In the genomic region with DNA sequence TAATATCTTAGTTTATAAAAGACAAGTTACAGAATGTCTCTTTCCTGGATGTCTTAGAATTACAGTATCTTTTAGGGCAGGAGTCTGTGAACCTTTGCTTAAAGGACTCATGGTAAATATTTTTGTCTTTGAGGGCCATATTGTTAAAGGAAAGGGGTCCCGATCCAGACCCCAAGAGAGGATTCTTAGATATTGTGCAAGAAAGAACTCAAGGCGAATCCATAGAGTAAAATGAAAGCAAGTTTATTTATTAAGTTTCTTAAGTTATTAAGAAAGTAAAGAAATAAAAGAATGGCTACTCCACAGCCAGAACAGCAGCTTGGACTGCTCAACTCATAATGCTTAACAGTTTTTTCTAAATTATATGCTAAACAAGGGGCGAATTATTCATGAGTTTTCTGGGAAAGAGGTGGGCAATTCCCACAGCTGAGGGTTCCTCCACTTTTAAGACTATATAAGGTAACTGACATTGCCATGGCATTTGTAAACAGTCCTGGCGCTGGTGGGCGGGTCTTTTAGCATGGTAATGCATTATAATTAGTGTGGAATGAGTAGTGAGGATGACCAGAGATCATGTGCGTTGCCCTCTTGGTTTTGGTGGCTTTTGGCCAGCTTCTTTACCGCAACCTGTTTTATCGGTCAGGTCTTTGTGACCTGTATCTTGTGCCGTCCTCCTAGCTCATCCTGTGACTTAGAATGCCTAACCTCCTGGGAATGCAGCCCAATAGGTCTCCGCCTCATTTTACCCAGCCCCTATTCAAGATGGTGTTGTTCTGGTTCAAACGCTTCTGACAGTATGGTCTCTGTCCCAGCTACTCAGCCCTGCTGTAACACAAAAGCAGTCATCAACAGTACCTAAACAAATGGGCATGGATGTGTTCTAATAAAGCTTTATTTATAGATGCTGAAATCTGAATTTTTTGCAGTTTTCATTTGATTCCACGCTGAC, we compare ENCODE assay signal across 16 cellular contexts. TPM values are rescaled to one million over a fixed set of nuclear protein-coding genes. Genes with fewer than 3 reads are reported as not detected.
DNase-seq lines count a peak whose midpoint lies in the region; ATAC-seq and TF ChIP-seq lines count a peak whose summit lies in the region.
"Had no signal": no experiment of that assay in that cellular context is flagged by ENCODE, and none has a peak within 500 bp of the region (broad histone marks: within the 10 kb centered on the region; RNA-seq: fewer than 3 reads in every experiment).

No MANE protein-coding gene starts in this region.

- H3K4me3 Mint-ChIP-seq in mesothelial cell of epicardium: no peak overlapping the region

- H3K4me1 Mint-ChIP-seq in mesothelial cell of epicardium: no peaks in the 10 kb centered on the region

- in situ Hi-C loops in Caki2 (cut with HindIII; ENCODE audit: low pct_unique_long_range_greater_than_20kb, low sequenced_read_pairs): no loop called here

- H3K36me3 Mint-ChIP-seq in mesothelial cell of epicardium: no peaks in the 10 kb centered on the region

- no peak for TF ChIP-seq CTCF in mesothelial cell of epicardium (IDR thresholded peaks at IDR 0.05; ENCODE audit: unreplicated experiment)

- H3K9me3 Mint-ChIP-seq in mesothelial cell of epicardium: no peaks in the 10 kb centered on the region

- ATAC-seq in left lobe of liver (no peak), esophagus mucosa (no peak)

- peak; percentile 80 for DNase-seq in Caki2 (ENCODE audit: low read depth)
- peak; percentile 25 for DNase-seq in DMS 273 treated with DMSO at 0.1 percent for 48 hours (lab: John Stamatoyannopoulos, UW)
- peak; percentile 90 for DNase-seq in astrocyte of the hippocampus (ENCODE audit: low read depth, low spot score)
- DNase-seq in left lobe of liver (ENCODE audit: low spot score): peak; percentile 41
- no peak for DNase-seq in NCI-H146 treated with DMSO at 0.1 percent for 48 hours (lab: John Stamatoyannopoulos, UW; ENCODE audit: unreplicated experiment)
- no peak for DNase-seq in mesothelial cell of epicardium (ENCODE audit: low spot score in 2 of 2, unreplicated experiment in 2 of 2)
- DNase-seq: AML-193, HCEC 1CT, KG1, MV-4-11, NCI-H1417, NCI-H187 treated with DMSO at 0.1 percent for 48 hours, NCI-H345, PC-9, SIG-M5 had no signal

- peaks cover 2% of the 10 kb centered on the region for H3K27me3 Mint-ChIP-seq in mesothelial cell of epicardium (ENCODE audit: low read depth)

- no peak overlapping the region for H3K27ac Mint-ChIP-seq in mesothelial cell of epicardium

RNA-seq across cellular contexts. Expression of a gene that starts 53.2 kb away (rescaled TPM):
- total RNA-seq in Caki2 (2014; rRNA removed; shearing (Covaris generic); ENCODE audit: low replicate concordance): 39.7 and 68.5 TPM in 2 replicates
- 12.2 TPM for total RNA-seq in left lobe of liver
- total RNA-seq in esophagus mucosa: 3.6 TPM
- total RNA-seq in mesothelial cell of epicardium: 2.9 to 3.9 TPM (median 3.1 TPM) in 3 replicates

Comparison
In these comparisons a context has a peak if more than half of its experiments do, and no peak if none do; other contexts are left out.
1. DNase-seq: peak in Caki2 (single experiment), DMS 273 treated with DMSO at 0.1 percent for 48 hours (single experiment), astrocyte of the hippocampus (single experiment) and left lobe of liver (single experiment); none in NCI-H146 treated with DMSO at 0.1 percent for 48 hours (single experiment) and mesothelial cell of epicardium (0 of 2).